ENCODE assay signal across 30 cellular contexts in the genomic region with DNA sequence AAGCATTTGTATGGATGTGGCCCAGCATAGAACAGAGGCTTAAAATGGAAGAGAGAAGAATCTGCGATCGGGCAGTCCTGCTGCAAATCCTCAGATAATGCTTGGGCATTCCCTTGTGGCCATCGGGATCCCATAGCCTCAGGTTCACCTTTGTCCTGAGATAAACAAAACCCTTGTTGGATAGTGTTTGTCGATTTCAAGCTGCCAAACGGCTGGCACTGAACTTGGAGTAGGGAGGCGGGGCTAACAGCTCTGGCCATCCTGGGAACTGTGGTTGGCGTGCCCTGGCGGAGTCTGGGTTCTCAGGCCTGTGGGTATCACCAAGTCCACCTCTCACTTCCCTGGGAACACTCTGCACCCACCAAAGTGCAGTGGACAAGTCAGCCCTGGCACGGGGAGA.
A peak's percentile ranks its signal among the peaks of the same experiment; 100 is the strongest.
DNase-seq lines count a peak whose midpoint lies in the region; ATAC-seq and TF ChIP-seq lines count a peak whose summit lies in the region.
"Had no signal": no experiment of that assay in that cellular context is flagged by ENCODE, and none has a peak within 500 bp of the region (broad histone marks: within the 10 kb centered on the region; RNA-seq: fewer than 3 reads in every experiment).

No MANE protein-coding gene starts in this region.

- DNase-seq in DMS53 (lab: John Stamatoyannopoulos, UW) (peak; percentile 0), DMS53 treated with DMSO at 0.1 percent for 48 hours (lab: John Stamatoyannopoulos, UW; ENCODE audit: unreplicated experiment) (no peak), HFFc6 (no peak), right lobe of liver (peak; percentile 69 to 85 (median 83)), kidney tubule cell (ENCODE audit: low spot score) (no peak), progenitor cell of endocrine pancreas (ENCODE audit: low spot score, unreplicated experiment) (no peak)
- DNase-seq: activated CD4-positive, alpha-beta T cell treated with anti-CD3 and anti-CD28 coated beads for 48 hours; activated T-cell treated with anti-CD3 and anti-CD28 coated beads for 4 hours; central memory CD4-positive, alpha-beta T cell; cortex of kidney; DMS79 treated with DMSO at 0.1 percent for 48 hours; effector memory CD8-positive, alpha-beta T cell; erythroblast; GDM1; islet precursor cell; lower lobe of right lung; mucosa of descending colon; NCI-H1048; NCI-H446 treated with DMSO at 0.1 percent for 48 hours; posterior cingulate gyrus; stimulated activated naive CD4-positive, alpha-beta T cell; T-helper 9 cell; testis; WERI-Rb-1 had no signal

- H3K36me3 ChIP-seq in right lobe of liver, result no peaks in the 10 kb centered on the region
- no peaks in the 10 kb centered on the region for H3K36me3 ChIP-seq in skeletal muscle satellite cell (ENCODE audit: insufficient read depth, low read length)
- H3K36me3 ChIP-seq: lower lobe of right lung, WERI-Rb-1 had no signal

- H3K4me3 ChIP-seq in right lobe of liver (no peak overlapping the region), skeletal muscle satellite cell (ENCODE audit: low read length) (no peak overlapping the region)
- H3K4me3 ChIP-seq: mucosa of descending colon, testis had no signal

- no peaks in the 10 kb centered on the region for H3K36me3 Mint-ChIP-seq in HFFc6 (ENCODE audit: low read depth)
- no peaks in the 10 kb centered on the region for H3K36me3 Mint-ChIP-seq in progenitor cell of endocrine pancreas (ENCODE audit: insufficient read depth)
- H3K36me3 Mint-ChIP-seq: CD14-positive monocyte had no signal

- TF ChIP-seq POLR2A in right lobe of liver (IDR thresholded peaks at IDR 0.05), result no peak

- H3K9ac ChIP-seq in skeletal muscle satellite cell (ENCODE audit: low read depth, low read length), result no peak overlapping the region

- H3K27ac ChIP-seq in right lobe of liver, result no peak overlapping the region
- H3K27ac ChIP-seq: 22Rv1, WERI-Rb-1 had no signal

- H3K9me3 ChIP-seq in right lobe of liver, result no peaks in the 10 kb centered on the region
- H3K9me3 ChIP-seq in skeletal muscle satellite cell (replicated peaks; ENCODE audit: low read length), result peaks cover under 1% of the 10 kb centered on the region
- H3K9me3 ChIP-seq: lower lobe of right lung, mucosa of descending colon, testis had no signal

- ATAC-seq in right lobe of liver, result peak; percentile 97 to 98 (median 98)
- no peak for ATAC-seq in GM19035 (IDR thresholded peaks at IDR 0.05; ENCODE audit: unreplicated experiment)
- ATAC-seq: effector memory CD8-positive, alpha-beta T cell had no signal

- peaks cover 4% of the 10 kb centered on the region; the same call in 1 of the 2 replicates for H3K9me3 Mint-ChIP-seq in HFFc6
- H3K9me3 Mint-ChIP-seq in progenitor cell of endocrine pancreas (ENCODE audit: low read depth), result no peaks in the 10 kb centered on the region
- H3K9me3 Mint-ChIP-seq: effector memory CD8-positive, alpha-beta T cell had no signal

- H3K27ac Mint-ChIP-seq in HFFc6 (no peak overlapping the region), progenitor cell of endocrine pancreas (no peak overlapping the region)
- H3K27ac Mint-ChIP-seq: activated T-helper 2 cell treated with anti-CD3 and anti-CD28 coated beads, Interferon-gamma antibody, Interleukin-2, Interleukin-4, amounts not matched to agents 10 μg/mL and 5 μg/mL and 100 μg/mL, durations not matched to agents 14 hours and 24 hours and 36 hours; CD14-positive monocyte; IgD-negative memory B cell had no signal

- H3K27me3 Mint-ChIP-seq in HFFc6 (ENCODE audit: insufficient read depth), result peaks cover 16% of the 10 kb centered on the region
- peaks cover 31% of the 10 kb centered on the region for H3K27me3 Mint-ChIP-seq in progenitor cell of endocrine pancreas

- H3K4me1 Mint-ChIP-seq in HFFc6 (ENCODE audit: low read depth) (peaks cover 25% of the 10 kb centered on the region), progenitor cell of endocrine pancreas (ENCODE audit: low read depth) (peaks cover 2% of the 10 kb centered on the region)

- H3K4me3 Mint-ChIP-seq in HFFc6 (peak overlapping the region; percentile 35; the same call in 1 of the 2 replicates), progenitor cell of endocrine pancreas (ENCODE audit: low read depth) (no peak overlapping the region)
- H3K4me3 Mint-ChIP-seq: effector memory CD8-positive, alpha-beta T cell; IgD-negative memory B cell had no signal

- no peak for TF ChIP-seq CTCF in HFFc6 (IDR thresholded peaks at IDR 0.05)
- no peak for TF ChIP-seq CTCF in right lobe of liver (IDR thresholded peaks at IDR 0.05)
- no peak for TF ChIP-seq CTCF in progenitor cell of endocrine pancreas (IDR thresholded peaks at IDR 0.05; ENCODE audit: unreplicated experiment)

- 50% methylated on average over 2 of the region's 9 CpGs for WGBS in right lobe of liver (ENCODE audit: insufficient coverage, low coverage, low lambda C conversion rate, missing lambda C conversion rate)

- intact Hi-C loops in right lobe of liver (cut with DNase I), result loop anchor here in 1 of 2 donors (10.0 kb wide), 1 partner anchor 64 kb away; no protein-coding TSS in a partner anchor

- H3K4me1 ChIP-seq in right lobe of liver, result peaks cover 0 to 8% (median 2%) of the 10 kb centered on the region in 4 donors
- H3K4me1 ChIP-seq in skeletal muscle satellite cell (ENCODE audit: control insufficient read depth, insufficient read depth, low read length), result peaks cover 28% of the 10 kb centered on the region
- H3K4me1 ChIP-seq: testis had no signal

- peak overlapping the region; percentile 84 for H3K4me2 ChIP-seq in skeletal muscle satellite cell (ENCODE audit: low read length)

- H3K27me3 ChIP-seq in right lobe of liver (no peaks in the 10 kb centered on the region), skeletal muscle satellite cell (ENCODE audit: control insufficient read depth, insufficient read depth, low read length) (peaks cover 6% of the 10 kb centered on the region)
- H3K27me3 ChIP-seq: testis had no signal

Comparison
In these comparisons a context has a peak if more than half of its experiments do, and no peak if none do; other contexts are left out.
1. DNase-seq: peak in DMS53 (single experiment) and right lobe of liver (3 of 3); none in DMS53 treated with DMSO at 0.1 percent for 48 hours (single experiment), HFFc6 (single experiment), kidney tubule cell (single experiment) and progenitor cell of endocrine pancreas (single experiment).